8 cellular contexts compared by ENCODE assay signal in genomic region chr11:19441752-19442553, GRCh38.
DNase-seq lines count a peak whose midpoint lies in the region; ATAC-seq, FAIRE-seq and TF ChIP-seq lines count a peak whose summit lies in the region.

No MANE protein-coding gene starts in this region.

- no peak for TF ChIP-seq CTCF in hepatocyte (IDR thresholded peaks at IDR 0.05; ENCODE audit: poor library complexity)
- no peak for TF ChIP-seq CTCF in vagina (IDR thresholded peaks at IDR 0.05)

- peak; percentile 92 for ATAC-seq in GM21619 (IDR thresholded peaks at IDR 0.05; ENCODE audit: unreplicated experiment)

- no peak for TF ChIP-seq POLR2A in GM12892 (IDR thresholded peaks at IDR 0.05; ENCODE audit: low read depth, low read length)
- no peak for TF ChIP-seq POLR2A in vagina (IDR thresholded peaks at IDR 0.05)

- H3K4me3 ChIP-seq in hepatocyte (no peak overlapping the region), vagina (no peak overlapping the region)

- no peaks in the 10 kb centered on the region for H3K9me3 ChIP-seq in hepatocyte (ENCODE audit: low read depth)
- H3K9me3 ChIP-seq in vagina = no peaks in the 10 kb centered on the region

- H3K27me3 ChIP-seq in hepatocyte = no peaks in the 10 kb centered on the region
- H3K27me3 ChIP-seq in vagina = no peaks in the 10 kb centered on the region

- H3K4me3 Mint-ChIP-seq in activated T-cell treated with anti-CD3 and anti-CD28 coated beads, Interleukin-2, amount 50 U/mL, for 24 hours = no peak overlapping the region
- peak overlapping the region; percentile 8 for H3K4me3 Mint-ChIP-seq in stimulated activated naive CD8-positive, alpha-beta T cell treated with anti-CD3 and anti-CD28 coated beads, Interleukin-15, Interleukin-2, amounts not matched to agents 100 ng/mL and 50 ng/mL, for 24 hours

- WGBS in hepatocyte (ENCODE audit: low lambda C conversion rate, missing lambda C conversion rate) = 37% methylated on average over 11 of the region's 11 CpGs

- peaks cover 18% of the 10 kb centered on the region for H3K4me1 Mint-ChIP-seq in activated T-cell treated with anti-CD3 and anti-CD28 coated beads, Interleukin-2, amount 50 U/mL, for 24 hours (ENCODE audit: low read depth)
- H3K4me1 Mint-ChIP-seq in stimulated activated naive CD8-positive, alpha-beta T cell treated with anti-CD3 and anti-CD28 coated beads, Interleukin-15, Interleukin-2, amounts not matched to agents 100 ng/mL and 50 ng/mL, for 24 hours (ENCODE audit: low read depth) = peaks cover 21% of the 10 kb centered on the region

- H3K27me3 Mint-ChIP-seq in activated T-cell treated with anti-CD3 and anti-CD28 coated beads, Interleukin-2, amount 50 U/mL, for 24 hours = peaks cover 79% of the 10 kb centered on the region
- H3K27me3 Mint-ChIP-seq in stimulated activated naive CD8-positive, alpha-beta T cell treated with anti-CD3 and anti-CD28 coated beads, Interleukin-15, Interleukin-2, amounts not matched to agents 100 ng/mL and 50 ng/mL, for 24 hours = peaks cover 40% of the 10 kb centered on the region

- no peaks in the 10 kb centered on the region for H3K9me2 ChIP-seq in hepatocyte (replicated peaks; ENCODE audit: insufficient read depth)

- H3K4me1 ChIP-seq in hepatocyte (ENCODE audit: insufficient read depth) (peaks cover 12% of the 10 kb centered on the region), vagina (no peaks in the 10 kb centered on the region)

- no peak overlapping the region for H2AFZ ChIP-seq in hepatocyte

- no peaks in the 10 kb centered on the region for H3K9me3 Mint-ChIP-seq in activated T-cell treated with anti-CD3 and anti-CD28 coated beads, Interleukin-2, amount 50 U/mL, for 24 hours
- H3K9me3 Mint-ChIP-seq in stimulated activated naive CD8-positive, alpha-beta T cell treated with anti-CD3 and anti-CD28 coated beads, Interleukin-15, Interleukin-2, amounts not matched to agents 100 ng/mL and 50 ng/mL, for 24 hours = peaks cover 7% of the 10 kb centered on the region

- H3K36me3 Mint-ChIP-seq in activated T-cell treated with anti-CD3 and anti-CD28 coated beads, Interleukin-2, amount 50 U/mL, for 24 hours (ENCODE audit: low read depth) = no peaks in the 10 kb centered on the region
- no peaks in the 10 kb centered on the region for H3K36me3 Mint-ChIP-seq in stimulated activated naive CD8-positive, alpha-beta T cell treated with anti-CD3 and anti-CD28 coated beads, Interleukin-15, Interleukin-2, amounts not matched to agents 100 ng/mL and 50 ng/mL, for 24 hours (ENCODE audit: low read depth)

- peak overlapping the region; percentile 76 for H3K27ac Mint-ChIP-seq in activated T-cell treated with anti-CD3 and anti-CD28 coated beads, Interleukin-2, amount 50 U/mL, for 24 hours
- no peak overlapping the region for H3K27ac Mint-ChIP-seq in stimulated activated naive CD8-positive, alpha-beta T cell treated with anti-CD3 and anti-CD28 coated beads, Interleukin-15, Interleukin-2, amounts not matched to agents 100 ng/mL and 50 ng/mL, for 24 hours

- H3K36me3 ChIP-seq in hepatocyte (replicated peaks; ENCODE audit: insufficient read depth, low read depth) (no peaks in the 10 kb centered on the region), vagina (no peaks in the 10 kb centered on the region)

- H3K27ac ChIP-seq in hepatocyte = peak overlapping the region; percentile 85
- H3K27ac ChIP-seq in vagina = no peak overlapping the region

- DNase-seq in GM12892 (ENCODE audit: insufficient read length) = peak; percentile 37
- DNase-seq in HT-29 (ENCODE audit: low spot score) = peak; percentile 77
- DNase-seq in activated T-cell treated with anti-CD3 and anti-CD28 coated beads, Interleukin-2, amount 50 U/mL, for 24 hours = peak; percentile 52
- DNase-seq in hepatocyte (ENCODE audit: low spot score) = peak; percentile 89
- DNase-seq in vagina (ENCODE audit: extremely low spot score in 2 of 2) = no peak
- DNase-seq in mesenteric fat pad (ENCODE audit: low spot score) = no peak

- intact Hi-C loops in vagina (cut with DNase I) = no loop called here

- FAIRE-seq in GM12892 (lab: Jason Lieb, UNC) = peak; percentile 98

- no peaks in the 10 kb centered on the region for H3K79me2 ChIP-seq in hepatocyte

- peak overlapping the region; percentile 4 for H3K4me2 ChIP-seq in hepatocyte

- no peaks in the 10 kb centered on the region for H4K20me1 ChIP-seq in hepatocyte (ENCODE audit: insufficient read depth, poor library complexity, severe bottlenecking)

Comparison
In these comparisons a context has a peak if more than half of its experiments do, and no peak if none do; other contexts are left out.
1. DNase-seq: peak in GM12892 (single experiment), HT-29 (single experiment), activated T-cell treated with anti-CD3 and anti-CD28 coated beads, Interleukin-2, amount 50 U/mL, for 24 hours (single experiment) and hepatocyte (single experiment); none in vagina (0 of 2) and mesenteric fat pad (single experiment).